8 cellular contexts compared by ENCODE assay signal in genomic region chr16:715448-716249, GRCh38.
DNase-seq lines count a peak whose midpoint lies in the region; ATAC-seq and TF ChIP-seq lines count a peak whose summit lies in the region.

No MANE protein-coding gene starts in this region.

- peak overlapping the region; percentile 44 for H3K4me2 ChIP-seq in Loucy (ENCODE audit: low read depth, low read length, poor library complexity, severe bottlenecking)

- H3K36me3 ChIP-seq in Loucy (ENCODE audit: insufficient read depth, low read length) = no peaks in the 10 kb centered on the region

- H3K9me2 ChIP-seq in Loucy (replicated peaks; ENCODE audit: low read depth, low read length) = no peaks in the 10 kb centered on the region

- DNase-seq in AG04449 (ENCODE audit: low read depth, low spot score) (no peak), GM12865 (ENCODE audit: low read depth) (no peak), cardiac fibroblast (ENCODE audit: low read depth in 2 of 2) (peak in 1 of 2 donors; percentile 29), midbrain (lab: John Stamatoyannopoulos, UW) (peak; percentile 22), hepatic stellate cell (ENCODE audit: low spot score) (no peak)

- no peak overlapping the region for H3K9ac ChIP-seq in Loucy (ENCODE audit: low read depth, low read length, poor library complexity, severe bottlenecking)

- no peaks in the 10 kb centered on the region for H3K27me3 ChIP-seq in Loucy (ENCODE audit: insufficient read depth, low read length, poor library complexity, severe bottlenecking)

- H4K20me1 ChIP-seq in Loucy (ENCODE audit: insufficient read depth, low read length, poor library complexity, severe bottlenecking) = no peaks in the 10 kb centered on the region

- no peak for ATAC-seq in GM18519 (IDR thresholded peaks at IDR 0.05; ENCODE audit: low FRiP score, unreplicated experiment)
- ATAC-seq in GM18517 (IDR thresholded peaks at IDR 0.05; ENCODE audit: unreplicated experiment) = no peak

- peak overlapping the region; percentile 65 for H3K4me3 ChIP-seq in AG04449 (ENCODE audit: low read depth, low read length)
- H3K4me3 ChIP-seq in GM12865 (ENCODE audit: low read depth, low read length) = peak overlapping the region; percentile 34
- peak overlapping the region; percentile 60 for H3K4me3 ChIP-seq in Loucy (ENCODE audit: low read length, poor library complexity, severe bottlenecking)
- peak overlapping the region; percentile 48 to 63 for H3K4me3 ChIP-seq in cardiac fibroblast (replicated peaks in 1 of 2; ENCODE audit: low read depth in 2 of 2, low read length in 2 of 2)

- TF ChIP-seq CTCF in AG04449 (IDR thresholded peaks at IDR 0.05; ENCODE audit: insufficient read depth, low read length, missing control alignments) (peak; percentile 12), GM12865 (IDR thresholded peaks at IDR 0.05; ENCODE audit: insufficient read depth, low read depth, low read length, missing control alignments) (peak; percentile 9), Loucy (conservative IDR thresholded peaks at IDR 0.05; ENCODE audit: low read length) (no peak), cardiac fibroblast (IDR thresholded peaks at IDR 0.05; ENCODE audit: low read depth, low read length) (no peak)

- CTCF ChIA-PET in AG04449 (lab: Yijun Ruan, JAX) = interaction anchor here (0.5 to 10.1 kb wide), 13 partner anchors 8 to 340 kb away, joined by 3 to 210 read pairs (median 5); partner anchors contain the start of genes CCDC78, CHTF18, CIAO3 and HAGHL

- H3K79me2 ChIP-seq in Loucy (ENCODE audit: insufficient read depth, low read length) = no peaks in the 10 kb centered on the region

- no peaks in the 10 kb centered on the region for H3F3A ChIP-seq in Loucy (ENCODE audit: low read depth)

- H3K9me3 ChIP-seq in Loucy (ENCODE audit: insufficient read depth, low read depth, low read length) = no peaks in the 10 kb centered on the region

- POLR2A ChIA-PET in AG04449 (lab: Yijun Ruan, JAX) = interaction anchor here (0.6 to 1.1 kb wide), 5 partner anchors 9 to 69 kb away, joined by 3 to 6 read pairs (median 4); partner anchors contain the start of gene STUB1

- no peak overlapping the region for H2AFZ ChIP-seq in Loucy (ENCODE audit: low read length)

- peaks cover 7% of the 10 kb centered on the region for H3K4me1 ChIP-seq in Loucy (ENCODE audit: insufficient read depth, low read length, poor library complexity, severe bottlenecking)

Comparison
In these comparisons a context has a peak if more than half of its experiments do, and no peak if none do; other contexts are left out.
1. CTCF ChIP-seq: peak in AG04449 (single experiment) and GM12865 (single experiment); none in Loucy (single experiment) and cardiac fibroblast (single experiment).
2. Peak in every context shown above with its lines, with median percentiles within 50 percentile points of each other: H3K4me3 ChIP-seq.